ENCODE assay signal across 1 cellular context in genomic region chr2:63369146-63369545, GRCh38.
A peak's percentile ranks its signal among the peaks of the same experiment; 100 is the strongest.
TF ChIP-seq lines count a peak whose summit lies in the region.

No MANE protein-coding gene starts in this region.

TF ChIP-seq in K562, 482 proteins besides CTCF, POLR2A, EP300 and RAD21 (continued from another document):
- no peak for TF ChIP-seq HES1 (IDR thresholded peaks at IDR 0.05; ENCODE audit: low read depth)
- peak; percentile 37; the same call in 1 of the 2 replicates for TF ChIP-seq CREB1 (IDR thresholded peaks at IDR 0.05)
- TF ChIP-seq CREB1 (CRISPR knock-in tag; IDR thresholded peaks at IDR 0.05): no peak
- TF ChIP-seq ATF3 (IDR thresholded peaks at IDR 0.05): peak; percentile 15; the same call in 1 of the 2 replicates
- TF ChIP-seq ATF3 (CRISPR knock-in tag; conservative IDR thresholded peaks at IDR 0.05): no peak
TF ChIP-seq in K562: peak in this region for 3.
